Comparison of ENCODE assay signal across 8 cellular contexts in the genomic region with DNA sequence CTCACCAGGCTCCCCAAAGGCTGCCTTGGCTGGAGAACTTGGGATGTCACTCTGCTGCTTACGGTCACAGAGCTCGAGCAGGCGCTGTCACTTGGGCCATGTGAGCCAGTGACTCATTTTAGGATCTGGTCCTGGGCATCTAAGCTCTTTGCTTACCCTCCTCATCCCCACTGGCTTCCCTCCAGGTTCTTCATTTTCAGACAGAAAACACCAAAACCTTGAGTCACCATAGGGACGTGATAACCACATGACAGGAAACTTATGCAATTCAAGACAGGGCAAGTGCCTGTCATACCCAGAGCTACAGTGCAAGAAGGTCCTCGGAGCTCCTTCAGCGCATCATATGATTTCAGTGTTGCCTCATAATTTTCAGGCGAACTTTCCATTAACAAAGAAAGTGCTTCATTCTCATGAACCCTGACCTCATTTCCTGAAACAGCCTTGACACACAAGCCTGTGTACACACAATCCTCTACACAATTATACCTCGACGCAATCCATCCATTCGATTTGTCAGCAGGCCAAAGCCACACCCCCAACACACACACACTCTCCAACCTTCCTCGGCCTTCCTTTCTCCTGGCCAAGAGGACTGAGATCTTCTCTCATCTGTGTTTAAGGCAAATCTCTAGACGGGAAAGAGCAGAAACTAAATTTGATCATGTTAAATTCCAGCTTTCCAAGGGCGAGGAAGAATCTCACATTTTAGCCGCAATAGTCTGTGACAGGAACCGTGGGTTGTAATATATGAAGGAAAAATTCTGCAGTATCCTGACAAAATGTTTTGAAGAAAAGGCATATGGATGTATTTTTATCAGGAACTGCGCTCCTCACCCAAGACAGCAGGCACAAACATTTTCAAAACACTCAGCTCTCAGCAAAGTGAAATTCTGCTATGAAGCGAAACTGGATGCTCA.
DNase-seq lines count a peak whose midpoint lies in the region; ATAC-seq and FAIRE-seq lines count a peak whose summit lies in the region.

No MANE protein-coding gene starts in this region.

- no peaks in the 10 kb centered on the region for H3K27me3 ChIP-seq in muscle layer of duodenum (ENCODE audit: low read depth, low read length)

- peak; percentile 64 for ATAC-seq in GM21447 (IDR thresholded peaks at IDR 0.05; ENCODE audit: unreplicated experiment)

- DNase-seq in GF-D8 (lab: John Stamatoyannopoulos, UW) (peak; percentile 97), HTR-8/SVneo (ENCODE audit: insufficient read length, low spot score) (peak; percentile 82), epidermal melanocyte (ENCODE audit: insufficient read length, low spot score) (peak; percentile 96), substantia nigra (lab: John Stamatoyannopoulos, UW) (peak in 39 of 49 donors; percentile 13 to 80 (median 58)), D341Med (ENCODE audit: low spot score) (no peak)
- DNase-seq in activated CD4-positive, CD25-positive, alpha-beta regulatory T cell treated with anti-CD3 and anti-CD28 coated beads, Interleukin-2, amount 50 U/mL, for 72 hours, result peak; percentile 40

- FAIRE-seq in HTR-8/SVneo (lab: Jason Lieb, UNC), result no peak

- H3K36me3 ChIP-seq in muscle layer of duodenum (ENCODE audit: control insufficient read depth in 1 of 2, insufficient read depth in 2 of 2, low read length in 2 of 2), result peaks cover 22 to 24% of the 10 kb centered on the region in 2 donors

- H3K9me3 ChIP-seq in muscle layer of duodenum (ENCODE audit: control insufficient read depth in 1 of 2, low read length in 2 of 2), result no peaks in the 10 kb centered on the region

- peak overlapping the region; percentile 72 for H3K27ac ChIP-seq in muscle layer of duodenum (ENCODE audit: low read length)
- peak overlapping the region; percentile 85 for H3K27ac ChIP-seq in substantia nigra (ENCODE audit: low read depth, low read length, poor library complexity, severe bottlenecking)

- peaks cover 6 to 25% of the 10 kb centered on the region in 2 donors for H3K4me1 ChIP-seq in muscle layer of duodenum (ENCODE audit: control insufficient read depth in 1 of 2, insufficient read depth in 2 of 2, low read length in 2 of 2)

- H3K4me3 ChIP-seq in muscle layer of duodenum (ENCODE audit: low read depth in 1 of 2, low read length in 2 of 2), result peak overlapping the region; percentile 27 to 52
